18 cellular contexts compared by ENCODE assay signal in genomic region chr9:76396144-76396543, GRCh38. TPM values are rescaled to one million over a fixed set of nuclear protein-coding genes. Genes with fewer than 3 reads are reported as not detected.
DNase-seq lines count a peak whose midpoint lies in the region; ATAC-seq and TF ChIP-seq lines count a peak whose summit lies in the region.
"Had no signal": no experiment of that assay in that cellular context is flagged by ENCODE, and none has a peak within 500 bp of the region (broad histone marks: within the 10 kb centered on the region; RNA-seq: fewer than 3 reads in every experiment).

No MANE protein-coding gene starts in this region.

- no peak overlapping the region for H3K27ac ChIP-seq in HEK293 (ENCODE audit: extremely low read depth, low read depth, low read length)
- no peak overlapping the region for H3K27ac ChIP-seq in psoas muscle
- H3K27ac ChIP-seq in right atrium auricular region: peak overlapping the region in 1 of 2 donors; percentile 92
- H3K27ac ChIP-seq: BLaER1, GM23248 had no signal

- H3K4me1 ChIP-seq in HEK293 (ENCODE audit: control insufficient read depth, insufficient read depth, low read length) (no peaks in the 10 kb centered on the region), psoas muscle (peaks cover 4% of the 10 kb centered on the region), right atrium auricular region (peaks cover 0 to 18% of the 10 kb centered on the region in 2 donors)

- POLR2A ChIA-PET in HEK293 (lab: Yijun Ruan, JAX): no interaction called here

- H3K4me1 Mint-ChIP-seq in CD14-positive monocyte (peaks cover 39% of the 10 kb centered on the region), T-helper 17 cell (peaks cover 20% of the 10 kb centered on the region), brain (peaks cover 33% of the 10 kb centered on the region)
- H3K4me1 Mint-ChIP-seq in activated naive CD8-positive, alpha-beta T cell treated with anti-CD3 and anti-CD28 coated beads for 36 hours: peaks cover 21% of the 10 kb centered on the region

- ATAC-seq in T-helper 17 cell: no peak
- no peak for ATAC-seq in psoas muscle
- ATAC-seq: GM12878 had no signal

- peaks cover 7 to 11% of the 10 kb centered on the region in 2 donors for H3K36me3 Mint-ChIP-seq in CD14-positive monocyte
- peaks cover 3% of the 10 kb centered on the region for H3K36me3 Mint-ChIP-seq in T-helper 17 cell (ENCODE audit: low read depth)
- peaks cover 19% of the 10 kb centered on the region for H3K36me3 Mint-ChIP-seq in brain
- H3K36me3 Mint-ChIP-seq in activated naive CD8-positive, alpha-beta T cell treated with anti-CD3 and anti-CD28 coated beads for 36 hours: peaks cover 14% of the 10 kb centered on the region

- H3K4me3 ChIP-seq in HEK293 (ENCODE audit: low read depth, low read length): no peak overlapping the region
- H3K4me3 ChIP-seq in psoas muscle: no peak overlapping the region
- H3K4me3 ChIP-seq in right atrium auricular region: no peak overlapping the region
- H3K4me3 ChIP-seq: GM12878, GM23248 had no signal

- H3K27me3 Mint-ChIP-seq in CD14-positive monocyte (ENCODE audit: low read depth in 3 of 3) (no peaks in the 10 kb centered on the region), T-helper 17 cell (no peaks in the 10 kb centered on the region), brain (peaks cover 10% of the 10 kb centered on the region)
- H3K27me3 Mint-ChIP-seq in activated naive CD8-positive, alpha-beta T cell treated with anti-CD3 and anti-CD28 coated beads for 36 hours: peaks cover 5% of the 10 kb centered on the region
- H3K27me3 Mint-ChIP-seq: CD8-positive, alpha-beta memory T cell had no signal

- no peaks in the 10 kb centered on the region for H3K9me3 ChIP-seq in HEK293 (ENCODE audit: control insufficient read depth, insufficient read depth, low read depth, low read length)
- H3K9me3 ChIP-seq in T-helper 17 cell (ENCODE audit: control insufficient read depth, low read length, poor library complexity, severe bottlenecking): no peaks in the 10 kb centered on the region
- H3K9me3 ChIP-seq in psoas muscle: peaks cover 10% of the 10 kb centered on the region
- H3K9me3 ChIP-seq in right atrium auricular region: no peaks in the 10 kb centered on the region

- H3K36me3 ChIP-seq in HEK293 (ENCODE audit: control insufficient read depth in 2 of 2, insufficient read depth in 1 of 2, low read length in 2 of 2): peaks cover 0 to 16% of the 10 kb centered on the region in 2 experiments; a peak in 1 of 3 replicates
- H3K36me3 ChIP-seq in psoas muscle (ENCODE audit: insufficient read depth in 1 of 2, low read depth in 1 of 2): peaks cover 0 to 7% of the 10 kb centered on the region in 2 donors
- no peaks in the 10 kb centered on the region for H3K36me3 ChIP-seq in right atrium auricular region

- peaks cover 0 to 5% (median 4%) of the 10 kb centered on the region in 7 donors for H3K9me3 Mint-ChIP-seq in CD14-positive monocyte
- H3K9me3 Mint-ChIP-seq in brain: peaks cover 0 to 12% (median 8%) of the 10 kb centered on the region in 5 experiments
- H3K9me3 Mint-ChIP-seq in activated naive CD8-positive, alpha-beta T cell treated with anti-CD3 and anti-CD28 coated beads for 36 hours: peaks cover 5% of the 10 kb centered on the region
- H3K9me3 Mint-ChIP-seq: CD8-positive, alpha-beta memory T cell had no signal

- H3K27me3 ChIP-seq in psoas muscle (ENCODE audit: insufficient read depth in 3 of 3, low read length in 2 of 3) (no peaks in the 10 kb centered on the region), right atrium auricular region (no peaks in the 10 kb centered on the region)
- H3K27me3 ChIP-seq: BLaER1 had no signal

- no peak overlapping the region for H3K4me3 Mint-ChIP-seq in CD14-positive monocyte
- no peak overlapping the region for H3K4me3 Mint-ChIP-seq in T-helper 17 cell
- peak overlapping the region in 3 of 5 experiments; percentile 82 to 96 (median 91) for H3K4me3 Mint-ChIP-seq in brain
- H3K4me3 Mint-ChIP-seq in activated naive CD8-positive, alpha-beta T cell treated with anti-CD3 and anti-CD28 coated beads for 36 hours: no peak overlapping the region

- TF ChIP-seq CTCF in CD14-positive monocyte (IDR thresholded peaks at IDR 0.05) (no peak), HEK293 (tag by site-specific recombination; IDR thresholded peaks at IDR 0.05) (no peak), brain (conservative IDR thresholded peaks at IDR 0.05) (no peak), psoas muscle (IDR thresholded peaks at IDR 0.05) (no peak), right atrium auricular region (IDR thresholded peaks at IDR 0.05) (no peak)

- DNase-seq in CD14-positive monocyte (ENCODE audit: low spot score) (no peak), T-helper 17 cell (no peak), psoas muscle (no peak), right atrium auricular region (ENCODE audit: low spot score) (no peak)
- DNase-seq in activated naive CD8-positive, alpha-beta T cell treated with anti-CD3 and anti-CD28 coated beads for 36 hours: no peak
- DNase-seq: 8988T; CD8-positive, alpha-beta memory T cell; COR-L47; DMS 273 treated with DMSO at 0.1 percent for 48 hours; DMS53; DND-41; EL; GM23248; HCEC 1CT had no signal

- WGBS in psoas muscle, 3 donors: 85 to 93% (median 86%) methylated on average over 6 of the region's 6 CpGs

- H3K27ac Mint-ChIP-seq in CD14-positive monocyte: peak overlapping the region in 4 of 7 donors; percentile 99 to 100 (median 100)
- peak overlapping the region; percentile 98 for H3K27ac Mint-ChIP-seq in T-helper 17 cell
- H3K27ac Mint-ChIP-seq in brain: peak overlapping the region in 2 of 5 experiments; percentile 98 to 99
- no peak overlapping the region for H3K27ac Mint-ChIP-seq in activated naive CD8-positive, alpha-beta T cell treated with anti-CD3 and anti-CD28 coated beads for 36 hours

- CTCF ChIA-PET in HEK293 (lab: Yijun Ruan, JAX): interaction anchor here (0.7 kb wide), 1 partner anchor 51 kb away, joined by 4 read pairs; no protein-coding TSS in a partner anchor

- intact Hi-C loops in CD14-positive monocyte (cut with micrococcal nuclease): loop anchor here in 1 of 2 donors (10.0 kb wide), 1 partner anchor 501 kb away; the partner anchor contains the start of gene PCSK5
- intact Hi-C loops in psoas muscle (cut with DNase I): loop anchor here (5.0 to 10.0 kb wide), 2 partner anchors 306 to 779 kb away; partner anchors contain the start of gene VPS13A (in 1 of the 2)

TF ChIP-seq in HEK293, 187 proteins besides CTCF, POLR2A, EP300 and RAD21:
- 0 out of 2 replicates have a peak, but pooled peaks have one; percentile 5 for TF ChIP-seq ZNF664 (tag by site-specific recombination; IDR thresholded peaks at IDR 0.05)
- no peak for TF ChIP-seq ZBTB44 (tag by site-specific recombination; IDR thresholded peaks at IDR 0.05)
TF ChIP-seq in HEK293: peak in this region for 1.

RNA-seq across cellular contexts. Expression of gene RFK, which starts 1.9 kb away (rescaled TPM):
- polyA plus RNA-seq in CD14-positive monocyte (10 to 100 TPM; 44.4 to 46.6 TPM), brain (ENCODE audit: insufficient read depth, low read depth, low replicate concordance) (26.3 TPM), psoas muscle (10 to 100 TPM; 12.1 to 28.0 (median 23.0) TPM)
- total RNA-seq in T-helper 17 cell (1 to 10 TPM; 8.9 to 9.8 TPM), psoas muscle (10 to 100 TPM; 12.4 to 18.1 (median 15.1) TPM), right atrium auricular region (10 to 100 TPM; 23.7 to 32.0 TPM)
- total RNA-seq in activated naive CD8-positive, alpha-beta T cell treated with anti-CD3 and anti-CD28 coated beads for 36 hours: 10 to 100 TPM; 11.3 to 11.9 TPM

Comparison
In these comparisons a context has a peak if more than half of its experiments do, and no peak if none do; other contexts are left out.
1. H3K4me3 Mint-ChIP-seq: peak in brain (3 of 5); none in CD14-positive monocyte (0 of 2), T-helper 17 cell (single experiment) and activated naive CD8-positive, alpha-beta T cell treated with anti-CD3 and anti-CD28 coated beads for 36 hours (single experiment).